In the genomic region with DNA sequence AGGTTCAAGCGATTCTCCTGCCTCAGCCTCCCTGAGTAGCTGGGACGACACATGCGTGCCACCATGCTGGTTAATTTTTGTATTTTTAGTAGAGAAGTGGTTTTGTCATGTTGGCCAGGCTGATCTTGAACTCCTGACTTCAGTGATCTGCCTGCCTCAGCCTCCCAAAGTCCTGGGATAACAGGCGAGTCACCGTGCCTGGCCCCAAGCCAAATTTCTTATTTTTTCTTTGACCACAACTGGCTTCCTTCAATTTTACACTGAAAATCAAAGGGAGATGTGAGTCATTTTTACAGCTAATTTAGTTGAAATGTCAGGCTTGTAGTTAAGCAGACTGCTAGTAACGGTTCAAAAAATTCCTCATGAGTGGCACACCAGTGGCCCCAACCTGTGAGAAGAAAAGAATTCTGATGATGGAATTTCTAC, we compare ENCODE assay signal across 10 cellular contexts. TPM values are rescaled to one million over a fixed set of nuclear protein-coding genes. Genes with fewer than 3 reads are reported as not detected.
DNase-seq lines count a peak whose midpoint lies in the region; FAIRE-seq and TF ChIP-seq lines count a peak whose summit lies in the region.
"Had no signal": no experiment of that assay in that cellular context is flagged by ENCODE, and none has a peak within 500 bp of the region (broad histone marks: within the 10 kb centered on the region; RNA-seq: fewer than 3 reads in every experiment).

No MANE protein-coding gene starts in this region.

- FAIRE-seq in astrocyte (lab: Jason Lieb, UNC) = peak; percentile 78
- FAIRE-seq: colon had no signal

- H3K9ac ChIP-seq in astrocyte (ENCODE audit: low read length) = peak overlapping the region; percentile 64

- no peaks in the 10 kb centered on the region for H3K9me3 Mint-ChIP-seq in astrocyte (ENCODE audit: unreplicated experiment)

- H3K27me3 ChIP-seq in astrocyte (ENCODE audit: insufficient read depth, low read length) = no peaks in the 10 kb centered on the region

- H3K27me3 Mint-ChIP-seq in astrocyte (ENCODE audit: low read depth, unreplicated experiment) = no peaks in the 10 kb centered on the region

- TF ChIP-seq CTCF in astrocyte (IDR thresholded peaks at IDR 0.05; ENCODE audit: insufficient read depth, low read depth, low read length) = no peak

- peaks cover 21% of the 10 kb centered on the region for H3K4me1 ChIP-seq in astrocyte (ENCODE audit: insufficient read depth, low read length)

- peak overlapping the region; percentile 98 for H3K27ac Mint-ChIP-seq in astrocyte (ENCODE audit: unreplicated experiment)

- peaks cover 92% of the 10 kb centered on the region for H3K79me2 ChIP-seq in astrocyte (ENCODE audit: insufficient read depth, low read length)

- peaks cover 10% of the 10 kb centered on the region for H3K36me3 Mint-ChIP-seq in astrocyte (ENCODE audit: low read depth, unreplicated experiment)

- DNase-seq in DMS 273 (lab: John Stamatoyannopoulos, UW; ENCODE audit: unreplicated experiment) = peak; percentile 57
- DNase-seq in NCI-H69 (lab: John Stamatoyannopoulos, UW) = peak; percentile 34
- peak; percentile 97 for DNase-seq in astrocyte (ENCODE audit: low read depth)
- DNase-seq in pulmonary artery endothelial cell (ENCODE audit: low read depth, low spot score) = peak; percentile 71
- no peak for DNase-seq in epidermal melanocyte (ENCODE audit: insufficient read length, low spot score)
- no peak for DNase-seq in middle frontal gyrus (ENCODE audit: extremely low spot score, low spot score)
- no peak for DNase-seq in NCI-H748 (lab: John Stamatoyannopoulos, UW; ENCODE audit: unreplicated experiment)
- DNase-seq in SKM-1 treated with dmso at 0.1 percent for 144 hours (lab: John Stamatoyannopoulos, UW; ENCODE audit: unreplicated experiment) = no peak

- H4K20me1 ChIP-seq in astrocyte (ENCODE audit: insufficient read depth, low read length) = peaks cover 46% of the 10 kb centered on the region

- H3K4me2 ChIP-seq in astrocyte (ENCODE audit: low read length) = peak overlapping the region; percentile 71

- H2AFZ ChIP-seq in astrocyte (ENCODE audit: low read depth, low read length) = no peak overlapping the region

- H3K36me3 ChIP-seq in astrocyte (ENCODE audit: insufficient read depth, low read length) = peaks cover 7% of the 10 kb centered on the region

- no peak overlapping the region for H3K4me3 ChIP-seq in astrocyte (ENCODE audit: insufficient read depth, low read depth, low read length)
- H3K4me3 ChIP-seq: HAP-1 had no signal

- H3K4me1 Mint-ChIP-seq in astrocyte (ENCODE audit: low read depth, unreplicated experiment) = peaks cover 32% of the 10 kb centered on the region

- peak overlapping the region; percentile 66 for H3K4me3 Mint-ChIP-seq in astrocyte (ENCODE audit: unreplicated experiment)

- H3K27ac ChIP-seq in astrocyte (ENCODE audit: low read depth, low read length) = peak overlapping the region; percentile 81

- H3K9me3 ChIP-seq in astrocyte (ENCODE audit: insufficient read depth, low read depth, low read length) = no peaks in the 10 kb centered on the region
- H3K9me3 ChIP-seq: HAP-1 had no signal

RNA-seq across cellular contexts. Expression of gene RNF216, which starts 7.8 kb away (rescaled TPM):
- 45.1 and 46.8 TPM in 2 replicates for total RNA-seq in astrocyte
- 26.6 and 32.2 TPM in 2 replicates for total RNA-seq in pulmonary artery endothelial cell

Comparison
In these comparisons a context has a peak if more than half of its experiments do, and no peak if none do; other contexts are left out.
1. DNase-seq: peak in DMS 273 (single experiment), NCI-H69 (single experiment), astrocyte (single experiment) and pulmonary artery endothelial cell (single experiment); none in epidermal melanocyte (single experiment), middle frontal gyrus (single experiment), NCI-H748 (single experiment) and SKM-1 treated with dmso at 0.1 percent for 144 hours (single experiment).